Comparison of ENCODE assay signal across 22 cellular contexts in genomic region chr4:85391011-85391410, GRCh38.
A peak's percentile ranks its signal among the peaks of the same experiment; 100 is the strongest.
DNase-seq lines count a peak whose midpoint lies in the region; ATAC-seq, FAIRE-seq and TF ChIP-seq lines count a peak whose summit lies in the region.
"Had no signal": no experiment of that assay in that cellular context is flagged by ENCODE, and none has a peak within 500 bp of the region (broad histone marks: within the 10 kb centered on the region; RNA-seq: fewer than 3 reads in every experiment).

No MANE protein-coding gene starts in this region.

- H3K9me3 ChIP-seq in OCI-LY3 (ENCODE audit: insufficient read depth, low read length): no peaks in the 10 kb centered on the region
- H3K9me3 ChIP-seq: A549, BE2C, HAP-1, Peyer's patch had no signal

- H2AFZ ChIP-seq in OCI-LY3 (ENCODE audit: low read depth, low read length): no peak overlapping the region

- no peaks in the 10 kb centered on the region for H3K27me3 ChIP-seq in OCI-LY3 (ENCODE audit: low read depth, low read length)
- H3K27me3 ChIP-seq: BE2C, Peyer's patch had no signal

- ATAC-seq in GM19467 (IDR thresholded peaks at IDR 0.05; ENCODE audit: unreplicated experiment) (no peak), HG03520 (IDR thresholded peaks at IDR 0.05; ENCODE audit: unreplicated experiment) (no peak)
- ATAC-seq: A549 had no signal

- no peak for DNase-seq in GM12891 (ENCODE audit: insufficient read length, low spot score)
- peak; percentile 44 for DNase-seq in NCI-H1694 (lab: John Stamatoyannopoulos, UW)
- peak; percentile 20 for DNase-seq in myocyte (ENCODE audit: low read depth)
- DNase-seq in NCI-H345 treated with DMSO at 0.1 percent for 48 hours (lab: John Stamatoyannopoulos, UW; ENCODE audit: unreplicated experiment): no peak
- no peak for DNase-seq in HEK293T (ENCODE audit: extremely low spot score)
- DNase-seq: BE2C; CD8-positive, alpha-beta memory T cell; DMS153; DND-41; GOT3; KBM-7; MM.1S; NCI-H2081; NCI-H69; Peyer's patch; SHP77 treated with DMSO at 0.1 percent for 48 hours had no signal

- H3K79me2 ChIP-seq in OCI-LY3 (ENCODE audit: low read length): no peaks in the 10 kb centered on the region

- H3K9ac ChIP-seq in OCI-LY3 (ENCODE audit: low read length): no peak overlapping the region

- H3K27ac ChIP-seq in OCI-LY3 (ENCODE audit: low read length): peak overlapping the region; percentile 96
- H3K27ac ChIP-seq: A549, Peyer's patch, SK-N-MC had no signal

- CTCF ChIA-PET in HEK293T (lab: Yijun Ruan, JAX): no interaction called here

- H3K4me3 ChIP-seq in OCI-LY3 (ENCODE audit: low read length): 0 out of 2 replicates have a peak overlapping the region, but pooled peaks have one; percentile 65
- H3K4me3 ChIP-seq: A549, HAP-1, Peyer's patch, SK-N-MC had no signal

- H4K20me1 ChIP-seq in OCI-LY3 (ENCODE audit: insufficient read depth, low read length): no peaks in the 10 kb centered on the region

- TF ChIP-seq POLR2A in GM12891 (IDR thresholded peaks at IDR 0.05; ENCODE audit: low read depth, low read length): no peak

- POLR2A ChIA-PET in HEK293T (lab: Yijun Ruan, JAX): no interaction called here

- peaks cover 40% of the 10 kb centered on the region for H3K4me1 ChIP-seq in OCI-LY3 (ENCODE audit: low read length)
- H3K4me1 ChIP-seq: A549, BE2C, HAP-1 had no signal

- H3K4me2 ChIP-seq in OCI-LY3 (ENCODE audit: low read length): peak overlapping the region; percentile 93
- H3K4me2 ChIP-seq: A549 had no signal

- H3K36me3 ChIP-seq in OCI-LY3 (replicated peaks; ENCODE audit: low read depth, low read length): peaks cover 3% of the 10 kb centered on the region
- H3K36me3 ChIP-seq: BE2C, HAP-1, Peyer's patch had no signal

- TF ChIP-seq CTCF in OCI-LY3 (IDR thresholded peaks at IDR 0.05; ENCODE audit: low read depth, low read length): no peak

- FAIRE-seq in GM12891 (lab: Jason Lieb, UNC): peak; percentile 33
- FAIRE-seq: A549 had no signal

TF ChIP-seq in GM12891, 5 proteins besides CTCF, POLR2A, EP300 and RAD21:
- TF ChIP-seq SPI1 (IDR thresholded peaks at IDR 0.05; ENCODE audit: low read depth, low read length) (no peak), PAX5 (IDR thresholded peaks at IDR 0.05; ENCODE audit: insufficient read depth, low read length, severe bottlenecking) (no peak), POLR2AphosphoS5 (IDR thresholded peaks at IDR 0.05; ENCODE audit: low read depth, low read length) (no peak), TAF1 (IDR thresholded peaks at IDR 0.05; ENCODE audit: low read depth, low read length) (no peak), POU2F2 (IDR thresholded peaks at IDR 0.05; ENCODE audit: low read depth, low read length) (no peak)

TF ChIP-seq in HEK293T, 16 proteins besides CTCF, POLR2A, EP300 and RAD21:
- TF ChIP-seq SUZ12 (IDR thresholded peaks at IDR 0.05): no peak
TF ChIP-seq in HEK293T: peak in this region for 0.

Comparison
In these comparisons a context has a peak if more than half of its experiments do, and no peak if none do; other contexts are left out.
1. DNase-seq: peak in NCI-H1694 (single experiment) and myocyte (single experiment); none in GM12891 (single experiment), NCI-H345 treated with DMSO at 0.1 percent for 48 hours (single experiment) and HEK293T (single experiment).